30 cellular contexts compared by ENCODE assay signal in the genomic region with DNA sequence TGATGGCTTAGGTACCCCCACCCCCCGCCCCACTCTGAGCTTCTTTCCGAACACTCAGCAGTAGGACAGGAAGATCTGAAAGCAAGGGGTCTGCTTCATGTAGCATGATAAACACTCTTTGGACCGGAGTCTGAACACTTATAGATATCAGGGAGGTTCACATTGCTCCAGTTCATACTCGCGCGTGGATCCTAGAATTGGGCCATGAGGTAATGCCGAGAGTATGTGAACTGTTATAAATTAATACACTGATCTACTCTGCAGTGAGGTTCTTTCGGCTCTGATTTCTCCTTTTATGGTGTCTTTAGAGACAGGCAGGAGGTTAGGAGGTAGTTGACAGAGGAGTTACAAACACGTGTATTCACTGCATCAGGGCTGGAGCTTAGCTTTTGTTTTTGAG.
DNase-seq lines count a peak whose midpoint lies in the region; ATAC-seq and TF ChIP-seq lines count a peak whose summit lies in the region.
"Had no signal": no experiment of that assay in that cellular context is flagged by ENCODE, and none has a peak within 500 bp of the region (broad histone marks: within the 10 kb centered on the region; RNA-seq: fewer than 3 reads in every experiment).

No MANE protein-coding gene starts in this region.

- H3K9me3 ChIP-seq in thoracic aorta: no peaks in the 10 kb centered on the region
- no peaks in the 10 kb centered on the region for H3K9me3 ChIP-seq in hepatocyte (ENCODE audit: low read depth)

- H3K27ac ChIP-seq in foreskin keratinocyte (peak overlapping the region; percentile 72), thoracic aorta (peak overlapping the region; percentile 72 to 95), hepatocyte (no peak overlapping the region)

- ATAC-seq in foreskin keratinocyte (no peak), thoracic aorta (ENCODE audit: insufficient number of reproducible peaks, low FRiP score, low read depth) (peak; percentile 87)
- ATAC-seq: activated naive CD8-positive, alpha-beta T cell treated with anti-CD3 and anti-CD28 coated beads, Interleukin-2, amount 50 U/mL, for 24 hours; CD8-positive, alpha-beta T cell; HepG2; left colon; stimulated activated effector memory CD8-positive, alpha-beta T cell treated with anti-CD3 and anti-CD28 coated beads, Interleukin-12 subunit alpha, Interleukin-12 subunit beta, amount 100 ng/mL, for 72 hours had no signal

- H3K4me1 ChIP-seq in foreskin keratinocyte (peaks cover 19% of the 10 kb centered on the region), thoracic aorta (ENCODE audit: control insufficient read depth in 1 of 2, low read depth in 2 of 2) (peaks cover 14 to 68% of the 10 kb centered on the region in 2 donors), hepatocyte (ENCODE audit: insufficient read depth) (peaks cover 8% of the 10 kb centered on the region)

- no peaks in the 10 kb centered on the region for H3K79me2 ChIP-seq in hepatocyte

- peak; percentile 16 for DNase-seq in HT-29 (ENCODE audit: low spot score)
- DNase-seq in foreskin keratinocyte: no peak
- DNase-seq in kidney tubule cell (ENCODE audit: low spot score): peak; percentile 44
- no peak for DNase-seq in thoracic aorta (ENCODE audit: low spot score)
- no peak for DNase-seq in midbrain (lab: John Stamatoyannopoulos, UW)
- DNase-seq in HPDE6-E6E7 (ENCODE audit: extremely low spot score): no peak
- DNase-seq in hepatocyte (ENCODE audit: low spot score): no peak
- DNase-seq in CD1c-positive myeloid dendritic cell (ENCODE audit: extremely low spot score): no peak
- DNase-seq: activated CD4-positive, alpha-beta T cell treated with anti-CD3 and anti-CD28 coated beads, Interleukin-2, amount 50 U/mL, for 48 hours; activated CD4-positive, CD25-positive, alpha-beta regulatory T cell treated with anti-CD3 and anti-CD28 coated beads, Interleukin-2, amount 50 U/mL, for 72 hours; activated naive CD4-positive, alpha-beta T cell; activated naive CD8-positive, alpha-beta T cell treated with anti-CD3 and anti-CD28 coated beads, Interleukin-2, amount 50 U/mL, for 24 hours; CD8-positive, alpha-beta T cell; central memory CD4-positive, alpha-beta T cell; DMS 273 treated with DMSO at 0.1 percent for 48 hours; H7; Kasumi-1; left colon; mesendoderm; NCI-H1436 treated with DMSO at 0.1 percent for 48 hours; NCI-H2081 treated with DMSO at 0.1 percent for 48 hours; NCI-H226; NCI-H526 treated with DMSO at 0.1 percent for 48 hours; NK-92 treated with Interleukin-12 subunit alpha and Interleukin-12 subunit beta, amount 100 ng/mL, for 24 hours; SHP77 treated with DMSO at 0.1 percent for 48 hours; stimulated activated CD4-positive, alpha-beta T cell treated with anti-CD3 and anti-CD28 coated beads, Interleukin-15, amount 100 ng/mL, for 24 hours; substantia nigra; T-helper 2 cell had no signal

- TF ChIP-seq CTCF in foreskin keratinocyte (conservative IDR thresholded peaks at IDR 0.05) (no peak), thoracic aorta (IDR thresholded peaks at IDR 0.05) (no peak), hepatocyte (IDR thresholded peaks at IDR 0.05; ENCODE audit: poor library complexity) (no peak)

- H3K36me3 ChIP-seq in thoracic aorta (no peaks in the 10 kb centered on the region), hepatocyte (replicated peaks; ENCODE audit: insufficient read depth, low read depth) (no peaks in the 10 kb centered on the region)

- H2AFZ ChIP-seq in hepatocyte: no peak overlapping the region

- no peak overlapping the region for H3K4me2 ChIP-seq in hepatocyte

- H4K20me1 ChIP-seq in hepatocyte (ENCODE audit: insufficient read depth, poor library complexity, severe bottlenecking): no peaks in the 10 kb centered on the region

- H3K9me2 ChIP-seq in hepatocyte (replicated peaks; ENCODE audit: insufficient read depth): no peaks in the 10 kb centered on the region

- H3K27me3 ChIP-seq in foreskin keratinocyte (no peaks in the 10 kb centered on the region), thoracic aorta (replicated peaks; ENCODE audit: insufficient read depth) (no peaks in the 10 kb centered on the region), hepatocyte (no peaks in the 10 kb centered on the region)

- WGBS in hepatocyte (ENCODE audit: low lambda C conversion rate, missing lambda C conversion rate): 85% methylated on average over 9 of the region's 9 CpGs

- H3K4me3 ChIP-seq in thoracic aorta (no peak overlapping the region), hepatocyte (no peak overlapping the region)

Comparison
In these comparisons a context has a peak if more than half of its experiments do, and no peak if none do; other contexts are left out.
1. DNase-seq: peak in HT-29 (single experiment) and kidney tubule cell (single experiment); none in foreskin keratinocyte (0 of 2), thoracic aorta (single experiment), midbrain (single experiment), HPDE6-E6E7 (single experiment), hepatocyte (single experiment) and CD1c-positive myeloid dendritic cell (single experiment).